8 cellular contexts compared by ENCODE assay signal in genomic region chr1:232589809-232590741, GRCh38. TPM values are rescaled to one million over a fixed set of nuclear protein-coding genes. Genes with fewer than 3 reads are reported as not detected.
DNase-seq lines count a peak whose midpoint lies in the region; ATAC-seq and TF ChIP-seq lines count a peak whose summit lies in the region.

No MANE protein-coding gene starts in this region.

- H3K27ac Mint-ChIP-seq in activated naive CD4-positive, alpha-beta T cell treated with anti-CD3 and anti-CD28 coated beads, Interleukin-2, amount 10 ng/mL, durations not matched to agents 7 days and 5 days, result peak overlapping the region; percentile 20

- TF ChIP-seq POLR2A in transverse colon (IDR thresholded peaks at IDR 0.05), result no peak

- WGBS in transverse colon (ENCODE audit: low coverage in 1 of 2), 2 donors, result 54 to 63% methylated on average over 3 to 10 of the region's 10 CpGs

- H3K36me3 Mint-ChIP-seq in activated naive CD4-positive, alpha-beta T cell treated with anti-CD3 and anti-CD28 coated beads, Interleukin-2, amount 10 ng/mL, durations not matched to agents 7 days and 5 days, result peaks cover 1% of the 10 kb centered on the region

- H3K4me1 Mint-ChIP-seq in activated naive CD4-positive, alpha-beta T cell treated with anti-CD3 and anti-CD28 coated beads, Interleukin-2, amount 10 ng/mL, durations not matched to agents 7 days and 5 days, result peaks cover 18% of the 10 kb centered on the region

- no peak overlapping the region for H3K4me3 Mint-ChIP-seq in activated naive CD4-positive, alpha-beta T cell treated with anti-CD3 and anti-CD28 coated beads, Interleukin-2, amount 10 ng/mL, durations not matched to agents 7 days and 5 days

- TF ChIP-seq CTCF in transverse colon (IDR thresholded peaks at IDR 0.05) (no peak), GM10266 (IDR thresholded peaks at IDR 0.05; ENCODE audit: control insufficient read depth, insufficient read depth, low read depth, missing control alignments) (no peak)

- no peaks in the 10 kb centered on the region for H3K36me3 ChIP-seq in transverse colon

- H3K9me3 Mint-ChIP-seq in activated naive CD4-positive, alpha-beta T cell treated with anti-CD3 and anti-CD28 coated beads, Interleukin-2, amount 10 ng/mL, durations not matched to agents 7 days and 5 days, result peaks cover 4% of the 10 kb centered on the region

- H3K4me1 ChIP-seq in transverse colon, result peaks cover 0 to 31% (median 4%) of the 10 kb centered on the region in 4 donors

- ATAC-seq in HG03571 (IDR thresholded peaks at IDR 0.05; ENCODE audit: unreplicated experiment), result peak; percentile 31
- peak; percentile 56 for ATAC-seq in Right ventricle myocardium superior (ENCODE audit: poor library complexity)

- DNase-seq in activated naive CD4-positive, alpha-beta T cell treated with anti-CD3 and anti-CD28 coated beads, Interleukin-2, amount 10 ng/mL, durations not matched to agents 7 days and 5 days, result no peak
- DNase-seq in activated naive CD4-positive, alpha-beta T cell (lab: John Stamatoyannopoulos, UW), result no peak
- DNase-seq in Right ventricle myocardium superior, result peak; percentile 51
- no peak for DNase-seq in transverse colon
- no peak for DNase-seq in iPS-NIHi11 (ENCODE audit: low spot score)
- DNase-seq in NCI-H526 (lab: John Stamatoyannopoulos, UW), result no peak
- DNase-seq in GM10266 (ENCODE audit: extremely low spot score), result no peak

- no peaks in the 10 kb centered on the region for H3K27me3 ChIP-seq in transverse colon

- intact Hi-C loops in Right ventricle myocardium superior (cut with DNase I), result no loop called here
- intact Hi-C loops in transverse colon (cut with DNase I; ENCODE audit: low total_unique reads), result loop anchor here (2.0 kb wide), 1 partner anchor 45 kb away; no protein-coding TSS in a partner anchor

- in situ Hi-C loops in transverse colon (cut with MboI; ENCODE audit: low pct_ligation_motif_present in 1 of 4, low pct_unique_long_range_greater_than_20kb in 1 of 4, low sequenced_read_pairs in 3 of 4), result no loop called here

- CTCF ChIA-PET in activated naive CD4-positive, alpha-beta T cell treated with anti-CD3 and anti-CD28 coated beads, Interleukin-2, amount 10 ng/mL, durations not matched to agents 7 days and 5 days (lab: Charles Lee), result interaction anchor here (0.5 to 0.9 kb wide), 2 partner anchors 8 to 10 kb away, joined by 3 read pairs; no protein-coding TSS in a partner anchor

- TF ChIP-seq EP300 in transverse colon (IDR thresholded peaks at IDR 0.05; ENCODE audit: low read depth), result no peak

- peak overlapping the region; percentile 16 to 61 (median 36) for H3K27ac ChIP-seq in transverse colon

- H3K9me3 ChIP-seq in transverse colon, result no peaks in the 10 kb centered on the region

- no peaks in the 10 kb centered on the region for H3K27me3 Mint-ChIP-seq in activated naive CD4-positive, alpha-beta T cell treated with anti-CD3 and anti-CD28 coated beads, Interleukin-2, amount 10 ng/mL, durations not matched to agents 7 days and 5 days

- H3K4me3 ChIP-seq in transverse colon, result no peak overlapping the region

RNA-seq across cellular contexts. Expression of gene SIPA1L2, which starts 39.9 kb away (rescaled TPM):
- total RNA-seq in Right ventricle myocardium superior (120 TPM), transverse colon (100 to 1,000 TPM in 2 of 4 donors, 10 to 100 TPM in 2; 63.0 to 144 (median 97.8) TPM)
